Comparison of ENCODE assay signal across 11 cellular contexts in the genomic region with DNA sequence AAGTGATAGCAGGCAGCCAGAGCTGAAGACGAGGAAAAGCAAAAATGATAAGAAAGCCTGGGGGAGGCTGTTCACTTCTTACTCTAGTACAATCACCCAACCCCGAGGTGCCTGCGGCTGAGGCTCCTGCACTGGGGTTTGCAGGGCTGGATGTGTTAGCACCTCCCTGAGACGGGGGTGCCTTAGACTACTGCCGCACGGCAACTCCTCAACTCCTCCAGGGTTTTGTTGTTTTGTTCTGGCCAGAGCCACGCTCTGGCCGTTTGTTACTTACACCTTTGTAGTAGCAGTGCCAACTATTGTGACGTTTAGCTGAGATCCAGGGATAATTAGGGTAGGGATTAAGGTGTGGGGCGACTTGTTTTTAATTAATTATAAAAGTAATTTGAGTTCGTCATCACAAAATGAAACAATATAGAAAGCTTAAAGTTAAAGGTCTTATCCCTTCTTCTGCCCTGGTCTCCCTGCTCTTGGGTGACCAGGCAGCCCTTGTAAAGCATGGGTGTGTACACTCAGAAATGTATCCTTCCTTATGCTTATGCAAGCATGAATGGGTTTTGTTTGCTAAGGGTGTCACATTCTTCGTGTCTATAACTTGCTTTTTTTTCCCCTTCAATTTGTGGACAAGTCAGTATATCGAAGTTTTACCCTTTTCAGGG. TPM values are rescaled to one million over a fixed set of nuclear protein-coding genes. Genes with fewer than 3 reads are reported as not detected.
A peak's percentile ranks its signal among the peaks of the same experiment; 100 is the strongest.
DNase-seq lines count a peak whose midpoint lies in the region; ATAC-seq and TF ChIP-seq lines count a peak whose summit lies in the region.
"Had no signal": no experiment of that assay in that cellular context is flagged by ENCODE, and none has a peak within 500 bp of the region (broad histone marks: within the 10 kb centered on the region; RNA-seq: fewer than 3 reads in every experiment).

No MANE protein-coding gene starts in this region.

- H3K4me1 Mint-ChIP-seq in stimulated activated naive B cell treated with anti-CD40 and anti-IgM and Interleukin-4, amounts not matched to agents 10 μg/mL and 1 μg/mL and 100 μg/mL, for 72 hours: peaks cover 11 to 16% of the 10 kb centered on the region in 2 donors

- no peak for TF ChIP-seq CTCF in esophagus squamous epithelium (IDR thresholded peaks at IDR 0.05)

- H3K27ac Mint-ChIP-seq in stimulated activated naive B cell treated with anti-CD40 and anti-IgM and Interleukin-4, amounts not matched to agents 10 μg/mL and 1 μg/mL and 100 μg/mL, for 72 hours: no peak overlapping the region

- peak overlapping the region; percentile 84 to 90 (median 86) for H3K27ac ChIP-seq in esophagus squamous epithelium
- H3K27ac ChIP-seq: thoracic aorta had no signal

- peaks cover 0 to under 1% of the 10 kb centered on the region in 2 donors for H3K36me3 Mint-ChIP-seq in stimulated activated naive B cell treated with anti-CD40 and anti-IgM and Interleukin-4, amounts not matched to agents 10 μg/mL and 1 μg/mL and 100 μg/mL, for 72 hours

- H3K36me3 ChIP-seq in esophagus squamous epithelium: no peaks in the 10 kb centered on the region
- H3K36me3 ChIP-seq: thoracic aorta had no signal

- H3K4me1 ChIP-seq in esophagus squamous epithelium: peaks cover 38 to 84% (median 54%) of the 10 kb centered on the region in 3 donors

- intact Hi-C loops in esophagus squamous epithelium (cut with DNase I): no loop called here

- no peaks in the 10 kb centered on the region for H3K27me3 ChIP-seq in esophagus squamous epithelium

- H3K9me3 Mint-ChIP-seq in stimulated activated naive B cell treated with anti-CD40 and anti-IgM and Interleukin-4, amounts not matched to agents 10 μg/mL and 1 μg/mL and 100 μg/mL, for 72 hours: peaks cover 0 to 2% of the 10 kb centered on the region in 2 donors

- no peaks in the 10 kb centered on the region for H3K9me3 ChIP-seq in esophagus squamous epithelium
- H3K9me3 ChIP-seq: thoracic aorta had no signal

- H3K27me3 Mint-ChIP-seq in stimulated activated naive B cell treated with anti-CD40 and anti-IgM and Interleukin-4, amounts not matched to agents 10 μg/mL and 1 μg/mL and 100 μg/mL, for 72 hours: peaks cover 56 to 82% of the 10 kb centered on the region in 2 donors

- WGBS in esophagus squamous epithelium, 2 donors: 23 to 25% methylated on average over 13 of the region's 13 CpGs

- no peak for TF ChIP-seq POLR2A in esophagus squamous epithelium (IDR thresholded peaks at IDR 0.05)

- peak overlapping the region in 1 of 2 donors; percentile 31 for H3K4me3 Mint-ChIP-seq in stimulated activated naive B cell treated with anti-CD40 and anti-IgM and Interleukin-4, amounts not matched to agents 10 μg/mL and 1 μg/mL and 100 μg/mL, for 72 hours

- DNase-seq in HT-29 (ENCODE audit: low spot score): peak; percentile 61
- peak; percentile 16 for DNase-seq in activated CD4-positive, alpha-beta T cell treated with anti-CD3 and anti-CD28 coated beads, Interleukin-2, amount 50 U/mL, for 1 hour
- no peak for DNase-seq in esophagus squamous epithelium (lab: John Stamatoyannopoulos, UW)
- DNase-seq in stimulated activated naive B cell treated with anti-CD40 and anti-IgM and Interleukin-4, amounts not matched to agents 10 μg/mL and 1 μg/mL and 100 μg/mL, for 72 hours: no peak
- no peak for DNase-seq in NCI-H82 (lab: John Stamatoyannopoulos, UW)
- DNase-seq in NCI-H1048 (lab: John Stamatoyannopoulos, UW): no peak
- DNase-seq: foreskin fibroblast, NCI-H774 had no signal

- peak; percentile 45 to 60 for ATAC-seq in stimulated activated naive B cell treated with anti-CD40 and anti-IgM and Interleukin-4, amounts not matched to agents 10 μg/mL and 1 μg/mL and 100 μg/mL, for 72 hours (replicated peaks)
- no peak for ATAC-seq in GM18861 (IDR thresholded peaks at IDR 0.05; ENCODE audit: unreplicated experiment)
- no peak for ATAC-seq in HG02885 (IDR thresholded peaks at IDR 0.05; ENCODE audit: poor library complexity, unreplicated experiment)

- H3K4me3 ChIP-seq in esophagus squamous epithelium: peak overlapping the region in 3 of 4 donors; percentile 21 to 35 (median 26)
- H3K4me3 ChIP-seq: thoracic aorta had no signal

RNA-seq across cellular contexts. Expression of a gene that starts 51.3 kb away (rescaled TPM):
- 0.08 and 1.4 TPM in 2 replicates for total RNA-seq in HT-29 (2014; rRNA removed; shearing (Covaris generic))
- total RNA-seq in esophagus squamous epithelium: 10 to 100 TPM in 2 of 4 donors, 1 to 10 TPM in 2; 3.3 to 20.4 (median 10.4) TPM

Comparison
In these comparisons a context has a peak if more than half of its experiments do, and no peak if none do; other contexts are left out.
1. DNase-seq: peak in HT-29 (single experiment) and activated CD4-positive, alpha-beta T cell treated with anti-CD3 and anti-CD28 coated beads, Interleukin-2, amount 50 U/mL, for 1 hour (single experiment); none in esophagus squamous epithelium (single experiment), stimulated activated naive B cell treated with anti-CD40 and anti-IgM and Interleukin-4, amounts not matched to agents 10 μg/mL and 1 μg/mL and 100 μg/mL, for 72 hours (single experiment), NCI-H82 (single experiment) and NCI-H1048 (single experiment).
2. ATAC-seq: peak in stimulated activated naive B cell treated with anti-CD40 and anti-IgM and Interleukin-4, amounts not matched to agents 10 μg/mL and 1 μg/mL and 100 μg/mL, for 72 hours (2 of 2); none in GM18861 (single experiment) and HG02885 (single experiment).